ENCODE assay signal across 16 cellular contexts in genomic region chr2:106028192-106028591, GRCh38.
DNase-seq lines count a peak whose midpoint lies in the region; ATAC-seq and TF ChIP-seq lines count a peak whose summit lies in the region.
"Had no signal": no experiment of that assay in that cellular context is flagged by ENCODE, and none has a peak within 500 bp of the region (broad histone marks: within the 10 kb centered on the region; RNA-seq: fewer than 3 reads in every experiment).

No MANE protein-coding gene starts in this region.

- peak; percentile 43 for DNase-seq in activated CD8-positive, alpha-beta memory T cell treated with anti-CD3 and anti-CD28 coated beads, Interleukin-2, amount 10 ng/mL, durations not matched to agents 7 days and 5 days
- no peak for DNase-seq in activated CD8-positive, alpha-beta memory T cell treated with anti-CD3 and anti-CD28 coated beads for 24 hours
- peak in 2 of 3 donors; percentile 69 to 78 for DNase-seq in Peyer's patch
- DNase-seq in effector memory CD8-positive, alpha-beta T cell = peak in 1 of 3 experiments; percentile 5
- no peak for DNase-seq in stimulated activated effector memory CD8-positive, alpha-beta T cell treated with anti-CD3 and anti-CD28 coated beads, Interleukin-12 subunit alpha, Interleukin-12 subunit beta, amount 100 ng/mL, for 72 hours (ENCODE audit: low spot score in 2 of 2)
- DNase-seq in stimulated activated CD4-positive, alpha-beta T cell treated with anti-CD3 and anti-CD28 coated beads, Interleukin-4, amount 100 ng/mL, for 24 hours = no peak
- DNase-seq in NCI-H2171 treated with DMSO at 0.1 percent for 48 hours (lab: John Stamatoyannopoulos, UW) = no peak
- DNase-seq in epidermal melanocyte (ENCODE audit: insufficient read length, low spot score) = no peak
- DNase-seq: DMS53, Kasumi-1, NCI-H1417, NCI-H2029, NCI-H510A treated with DMSO at 0.1 percent for 48 hours had no signal

- no peaks in the 10 kb centered on the region for H3K9me3 ChIP-seq in Peyer's patch
- H3K9me3 ChIP-seq: HAP-1 had no signal

- TF ChIP-seq CTCF in Peyer's patch (IDR thresholded peaks at IDR 0.05) = no peak

- ATAC-seq in activated CD8-positive, alpha-beta memory T cell treated with anti-CD3 and anti-CD28 coated beads, Interleukin-2, amount 10 ng/mL, durations not matched to agents 7 days and 5 days = no peak
- ATAC-seq in effector memory CD8-positive, alpha-beta T cell (replicated peaks) = peak; percentile 58
- ATAC-seq in stimulated activated effector memory CD8-positive, alpha-beta T cell treated with anti-CD3 and anti-CD28 coated beads, Interleukin-12 subunit alpha, Interleukin-12 subunit beta, amount 100 ng/mL, for 72 hours = peak; percentile 47
- ATAC-seq: GM12878 had no signal

- peaks cover 5% of the 10 kb centered on the region for H3K27me3 Mint-ChIP-seq in activated CD8-positive, alpha-beta memory T cell treated with anti-CD3 and anti-CD28 coated beads, Interleukin-2, amount 10 ng/mL, durations not matched to agents 7 days and 5 days
- H3K27me3 Mint-ChIP-seq in effector memory CD8-positive, alpha-beta T cell = no peaks in the 10 kb centered on the region

- CTCF ChIA-PET in activated CD8-positive, alpha-beta memory T cell treated with anti-CD3 and anti-CD28 coated beads, Interleukin-2, amount 10 ng/mL, durations not matched to agents 7 days and 5 days (lab: Charles Lee) = no interaction called here

- no peaks in the 10 kb centered on the region for H3K36me3 ChIP-seq in Peyer's patch
- H3K36me3 ChIP-seq: HAP-1 had no signal

- no peak overlapping the region for H3K4me3 Mint-ChIP-seq in activated CD8-positive, alpha-beta memory T cell treated with anti-CD3 and anti-CD28 coated beads, Interleukin-2, amount 10 ng/mL, durations not matched to agents 7 days and 5 days
- H3K4me3 Mint-ChIP-seq in effector memory CD8-positive, alpha-beta T cell = no peak overlapping the region
- no peak overlapping the region for H3K4me3 Mint-ChIP-seq in stimulated activated effector memory CD8-positive, alpha-beta T cell treated with anti-CD3 and anti-CD28 coated beads, Interleukin-12 subunit alpha, Interleukin-12 subunit beta, amount 100 ng/mL, for 72 hours

- H3K4me1 ChIP-seq in Peyer's patch = peaks cover 0 to 36% (median 5%) of the 10 kb centered on the region in 4 donors
- H3K4me1 ChIP-seq: HAP-1 had no signal

- H3K27ac Mint-ChIP-seq in activated CD8-positive, alpha-beta memory T cell treated with anti-CD3 and anti-CD28 coated beads, Interleukin-2, amount 10 ng/mL, durations not matched to agents 7 days and 5 days = peak overlapping the region; percentile 27
- H3K27ac Mint-ChIP-seq in effector memory CD8-positive, alpha-beta T cell = peak overlapping the region in 1 of 2 donors; percentile 25
- peak overlapping the region; percentile 45 for H3K27ac Mint-ChIP-seq in stimulated activated effector memory CD8-positive, alpha-beta T cell treated with anti-CD3 and anti-CD28 coated beads, Interleukin-12 subunit alpha, Interleukin-12 subunit beta, amount 100 ng/mL, for 72 hours

- peaks cover 5% of the 10 kb centered on the region for H3K9me3 Mint-ChIP-seq in activated CD8-positive, alpha-beta memory T cell treated with anti-CD3 and anti-CD28 coated beads, Interleukin-2, amount 10 ng/mL, durations not matched to agents 7 days and 5 days (ENCODE audit: low read depth)
- H3K9me3 Mint-ChIP-seq in effector memory CD8-positive, alpha-beta T cell = no peaks in the 10 kb centered on the region
- H3K9me3 Mint-ChIP-seq in stimulated activated effector memory CD8-positive, alpha-beta T cell treated with anti-CD3 and anti-CD28 coated beads, Interleukin-12 subunit alpha, Interleukin-12 subunit beta, amount 100 ng/mL, for 72 hours = no peaks in the 10 kb centered on the region

- no peaks in the 10 kb centered on the region for H3K36me3 Mint-ChIP-seq in activated CD8-positive, alpha-beta memory T cell treated with anti-CD3 and anti-CD28 coated beads, Interleukin-2, amount 10 ng/mL, durations not matched to agents 7 days and 5 days
- no peaks in the 10 kb centered on the region for H3K36me3 Mint-ChIP-seq in effector memory CD8-positive, alpha-beta T cell (ENCODE audit: insufficient read depth)
- no peaks in the 10 kb centered on the region for H3K36me3 Mint-ChIP-seq in stimulated activated effector memory CD8-positive, alpha-beta T cell treated with anti-CD3 and anti-CD28 coated beads, Interleukin-12 subunit alpha, Interleukin-12 subunit beta, amount 100 ng/mL, for 72 hours

- no peaks in the 10 kb centered on the region for H3K27me3 ChIP-seq in Peyer's patch

- peak overlapping the region in 3 of 4 donors; percentile 22 to 78 (median 59) for H3K27ac ChIP-seq in Peyer's patch
- H3K27ac ChIP-seq: C4-2B had no signal

- no peak overlapping the region for H3K4me3 ChIP-seq in Peyer's patch
- H3K4me3 ChIP-seq: GM12878, HAP-1 had no signal

- peak in 1 of 2 donors; percentile 59 for TF ChIP-seq POLR2A in Peyer's patch (IDR thresholded peaks at IDR 0.05)

- peaks cover 16% of the 10 kb centered on the region for H3K4me1 Mint-ChIP-seq in activated CD8-positive, alpha-beta memory T cell treated with anti-CD3 and anti-CD28 coated beads, Interleukin-2, amount 10 ng/mL, durations not matched to agents 7 days and 5 days
- peaks cover 14 to 15% of the 10 kb centered on the region in 2 donors for H3K4me1 Mint-ChIP-seq in effector memory CD8-positive, alpha-beta T cell (ENCODE audit: low read depth in 2 of 2)
- H3K4me1 Mint-ChIP-seq in stimulated activated effector memory CD8-positive, alpha-beta T cell treated with anti-CD3 and anti-CD28 coated beads, Interleukin-12 subunit alpha, Interleukin-12 subunit beta, amount 100 ng/mL, for 72 hours = peaks cover 14% of the 10 kb centered on the region

Comparison
In these comparisons a context has a peak if more than half of its experiments do, and no peak if none do; other contexts are left out.
1. DNase-seq: peak in activated CD8-positive, alpha-beta memory T cell treated with anti-CD3 and anti-CD28 coated beads, Interleukin-2, amount 10 ng/mL, durations not matched to agents 7 days and 5 days (single experiment) and Peyer's patch (2 of 3); none in activated CD8-positive, alpha-beta memory T cell treated with anti-CD3 and anti-CD28 coated beads for 24 hours (single experiment), stimulated activated effector memory CD8-positive, alpha-beta T cell treated with anti-CD3 and anti-CD28 coated beads, Interleukin-12 subunit alpha, Interleukin-12 subunit beta, amount 100 ng/mL, for 72 hours (0 of 2), stimulated activated CD4-positive, alpha-beta T cell treated with anti-CD3 and anti-CD28 coated beads, Interleukin-4, amount 100 ng/mL, for 24 hours (single experiment), NCI-H2171 treated with DMSO at 0.1 percent for 48 hours (single experiment) and epidermal melanocyte (single experiment).